13 cellular contexts compared by ENCODE assay signal in the genomic region with DNA sequence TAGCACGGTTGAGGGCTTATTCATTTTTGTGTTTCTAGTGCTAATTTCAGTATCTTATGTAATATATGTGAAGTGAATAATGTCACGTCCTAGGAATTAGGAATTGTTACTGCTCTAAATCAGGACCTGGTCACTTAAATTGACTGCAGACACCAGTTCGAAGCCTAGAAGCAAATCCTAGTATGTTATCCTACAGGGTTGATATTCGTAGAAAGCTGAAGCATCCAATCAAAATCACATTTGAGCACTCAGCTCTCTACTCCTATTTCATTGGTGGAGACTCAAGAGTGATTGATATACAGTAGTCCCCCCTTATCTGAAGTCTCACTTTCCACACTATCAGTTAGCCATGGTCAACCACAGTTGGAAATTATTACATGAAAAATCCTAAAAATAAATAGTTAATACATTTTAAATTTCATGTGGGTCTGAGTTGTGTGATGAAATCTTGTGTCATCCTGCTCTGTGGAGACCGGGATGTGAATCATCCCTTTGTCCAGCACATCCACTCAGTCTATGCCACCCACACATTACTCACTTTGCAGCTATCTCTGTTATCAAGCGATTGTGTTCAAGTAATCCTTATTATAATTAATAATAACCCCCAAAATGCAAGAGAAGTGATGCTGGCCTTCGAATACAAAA. TPM values are rescaled to one million over a fixed set of nuclear protein-coding genes. Genes with fewer than 3 reads are reported as not detected.
A peak's percentile ranks its signal among the peaks of the same experiment; 100 is the strongest.
DNase-seq lines count a peak whose midpoint lies in the region; ATAC-seq and TF ChIP-seq lines count a peak whose summit lies in the region.
"Had no signal": no experiment of that assay in that cellular context is flagged by ENCODE, and none has a peak within 500 bp of the region (broad histone marks: within the 10 kb centered on the region; RNA-seq: fewer than 3 reads in every experiment).

No MANE protein-coding gene starts in this region.

- POLR2A ChIA-PET in A673 (lab: Charles Lee; ENCODE audit: low non-redundant PET): no interaction called here

- H3K9me3 ChIP-seq in A673 (ENCODE audit: low read depth, low read length, poor library complexity, severe bottlenecking) (no peaks in the 10 kb centered on the region), testis (no peaks in the 10 kb centered on the region)

- CTCF ChIA-PET in A673 (lab: Charles Lee): no interaction called here

- intact Hi-C loops in A673 (cut with micrococcal nuclease; ENCODE audit: unreplicated experiment) (loop anchor here (10.0 kb wide), 1 partner anchor 456 kb away; a partner anchor contains a TSS), testis (cut with DNase I; ENCODE audit: low total_unique reads) (no loop called here)

- H3K27ac ChIP-seq in A673 (ENCODE audit: low read depth, low read length, poor library complexity, severe bottlenecking): peak overlapping the region; percentile 68
- no peak overlapping the region for H3K27ac ChIP-seq in testis

- no peak for TF ChIP-seq POLR2A in testis (IDR thresholded peaks at IDR 0.05)

- ATAC-seq in HG03457 (IDR thresholded peaks at IDR 0.05; ENCODE audit: unreplicated experiment) (no peak), HG02884 (IDR thresholded peaks at IDR 0.05; ENCODE audit: unreplicated experiment) (no peak)
- ATAC-seq: activated CD8-positive, alpha-beta T cell treated with anti-CD3 and anti-CD28 coated beads for 36 hours had no signal

- H3K4me1 ChIP-seq in A673 (ENCODE audit: insufficient read depth, low read length, poor library complexity, severe bottlenecking): peaks cover 23% of the 10 kb centered on the region
- H3K4me1 ChIP-seq in testis: no peaks in the 10 kb centered on the region

- H3K4me3 ChIP-seq in A673 (ENCODE audit: low read depth, low read length, poor library complexity, severe bottlenecking) (no peak overlapping the region), HFF-Myc (replicated peaks; ENCODE audit: low read depth, low read length) (no peak overlapping the region), WI38 (ENCODE audit: low read depth, low read length) (0 out of 2 replicates have a peak overlapping the region, but pooled peaks have one; percentile 4), testis (no peak overlapping the region)

- no peaks in the 10 kb centered on the region for H3K27me3 ChIP-seq in A673 (replicated peaks; ENCODE audit: insufficient read depth, low read depth, low read length, poor library complexity)
- H3K27me3 ChIP-seq in testis: no peaks in the 10 kb centered on the region

- no TSS peak for BruUV-seq in A673 (replicated peaks; lab: Mats Ljungman, UMichigan)

- no peaks in the 10 kb centered on the region for H3K36me3 ChIP-seq in A673 (ENCODE audit: insufficient read depth, low read length, poor library complexity, severe bottlenecking)
- no peaks in the 10 kb centered on the region for H3K36me3 ChIP-seq in testis (ENCODE audit: low read depth, missing control alignments)

- 71 to 74% methylated on average over 7 of the region's 7 CpGs for WGBS in testis, 2 donors

- no peak for TF ChIP-seq CTCF in A673 (conservative IDR thresholded peaks at IDR 0.05; ENCODE audit: low read depth, low read length)
- no peak for TF ChIP-seq CTCF in HFF-Myc (IDR thresholded peaks at IDR 0.05; ENCODE audit: low read depth, low read length, missing control alignments)
- no peak for TF ChIP-seq CTCF in WI38 (IDR thresholded peaks at IDR 0.05; ENCODE audit: low read depth, low read length)
- no peak for TF ChIP-seq CTCF in testis (IDR thresholded peaks at IDR 0.05)

- DNase-seq in A673 (ENCODE audit: low spot score) (peak; percentile 58), HFF-Myc (ENCODE audit: extremely low read depth, low read depth) (peak; percentile 65), glomerular visceral epithelial cell (ENCODE audit: extremely low spot score) (peak; percentile 74), NCI-H446 treated with DMSO at 0.1 percent for 48 hours (lab: John Stamatoyannopoulos, UW) (no peak), testis (no peak)
- DNase-seq: activated CD8-positive, alpha-beta T cell treated with anti-CD3 and anti-CD28 coated beads for 36 hours; aorta; C1 segment of cervical spinal cord; midbrain; Right ventricle myocardium superior had no signal

RNA-seq across cellular contexts. Expression of a gene that starts 35.2 kb away (rescaled TPM):
- total RNA-seq in A673 (2021) (3.5 and 4.2 TPM in 2 replicates), testis (100 to 1,000 TPM in 1 of 2 donors, 10 to 100 TPM in 1; 85.7 to 117 TPM)
- polyA plus RNA-seq in testis (ENCODE audit: insufficient read depth, low read depth, low replicate concordance): 7.3 TPM
- total RNA-seq: activated CD8-positive, alpha-beta T cell treated with anti-CD3 and anti-CD28 coated beads for 36 hours had no signal

Comparison
In these comparisons a context has a peak if more than half of its experiments do, and no peak if none do; other contexts are left out.
1. DNase-seq: peak in A673 (single experiment), HFF-Myc (single experiment) and glomerular visceral epithelial cell (single experiment); none in NCI-H446 treated with DMSO at 0.1 percent for 48 hours (single experiment) and testis (single experiment).
2. RNA of a gene that starts 35.2 kb away (total RNA-seq): 85.7 to 117 TPM in testis; 3.5 to 4.2 TPM in A673; every median in the first group is over 10 times any median in the second.